ENCODE assay signal across 11 cellular contexts in the genomic region with DNA sequence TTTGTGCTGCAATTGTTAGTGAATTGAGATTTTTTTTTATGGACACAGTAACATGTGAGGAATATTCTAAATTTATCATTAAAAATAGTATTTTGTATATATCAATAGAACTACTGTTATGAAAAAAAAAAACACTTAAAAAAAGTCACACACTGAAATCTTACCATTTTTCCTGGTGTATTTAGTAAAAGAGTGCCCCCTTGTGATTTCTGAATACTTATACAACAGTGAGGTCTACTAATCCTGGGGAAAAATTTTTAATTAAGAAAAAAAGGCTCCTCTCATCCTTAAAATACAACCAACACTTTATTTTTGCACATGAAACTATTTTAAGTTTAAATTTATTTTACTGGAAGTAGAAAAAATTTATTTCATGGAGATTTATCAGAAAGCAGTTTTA. TPM values are rescaled to one million over a fixed set of nuclear protein-coding genes. Genes with fewer than 3 reads are reported as not detected.
DNase-seq lines count a peak whose midpoint lies in the region; ATAC-seq, FAIRE-seq and TF ChIP-seq lines count a peak whose summit lies in the region.
"Had no signal": no experiment of that assay in that cellular context is flagged by ENCODE, and none has a peak within 500 bp of the region (broad histone marks: within the 10 kb centered on the region; RNA-seq: fewer than 3 reads in every experiment).

No MANE protein-coding gene starts in this region.

- H3K4me2 ChIP-seq in parathyroid adenoma (ENCODE audit: low read length), result no peak overlapping the region

- no peaks in the 10 kb centered on the region for H3K79me2 ChIP-seq in parathyroid adenoma

- no peak overlapping the region for H3K9ac ChIP-seq in parathyroid adenoma

- no peaks in the 10 kb centered on the region for H3K9me3 ChIP-seq in parathyroid adenoma (ENCODE audit: control insufficient read depth, low read length)
- no peaks in the 10 kb centered on the region for H3K9me3 ChIP-seq in CD8-positive, alpha-beta T cell (ENCODE audit: low read length)

- no peaks in the 10 kb centered on the region for H3K4me1 Mint-ChIP-seq in CD8-positive, alpha-beta T cell (ENCODE audit: low read depth)
- no peaks in the 10 kb centered on the region for H3K4me1 Mint-ChIP-seq in activated CD4-positive, alpha-beta memory T cell treated with anti-CD3 and anti-CD28 coated beads for 36 hours (ENCODE audit: low read depth)

- no peak overlapping the region for H3K27ac Mint-ChIP-seq in CD8-positive, alpha-beta T cell
- H3K27ac Mint-ChIP-seq in activated CD4-positive, alpha-beta memory T cell treated with anti-CD3 and anti-CD28 coated beads for 36 hours, result no peak overlapping the region

- DNase-seq in NCI-H510A treated with DMSO at 0.1 percent for 48 hours (lab: John Stamatoyannopoulos, UW) (peak; percentile 1), NCI-H510A (lab: John Stamatoyannopoulos, UW) (no peak), NCI-H526 treated with DMSO at 0.1 percent for 48 hours (lab: John Stamatoyannopoulos, UW) (peak; percentile 13)
- DNase-seq in stimulated activated CD4-positive, alpha-beta T cell treated with anti-CD3 and anti-CD28 coated beads, Interleukin-15, amount 100 ng/mL, for 24 hours, result no peak
- DNase-seq in CD8-positive, alpha-beta T cell, result no peak
- no peak for DNase-seq in activated CD4-positive, alpha-beta memory T cell treated with anti-CD3 and anti-CD28 coated beads for 36 hours
- DNase-seq: foreskin melanocyte, spleen had no signal

- no peak overlapping the region for H2AFZ ChIP-seq in parathyroid adenoma

- H3K36me3 ChIP-seq in parathyroid adenoma (ENCODE audit: control insufficient read depth, insufficient read depth, low read length), result no peaks in the 10 kb centered on the region
- no peaks in the 10 kb centered on the region for H3K36me3 ChIP-seq in CD8-positive, alpha-beta T cell (ENCODE audit: insufficient read depth, low read length)
- H3K36me3 ChIP-seq: spleen had no signal

- H3K27ac ChIP-seq in parathyroid adenoma, result no peak overlapping the region
- H3K27ac ChIP-seq in CD8-positive, alpha-beta T cell (ENCODE audit: low read depth, low read length), result no peak overlapping the region
- H3K27ac ChIP-seq: spleen had no signal

- no peaks in the 10 kb centered on the region for H3K36me3 Mint-ChIP-seq in CD8-positive, alpha-beta T cell
- no peaks in the 10 kb centered on the region for H3K36me3 Mint-ChIP-seq in activated CD4-positive, alpha-beta memory T cell treated with anti-CD3 and anti-CD28 coated beads for 36 hours

- H3K9me3 Mint-ChIP-seq in CD8-positive, alpha-beta T cell, result peaks cover 15% of the 10 kb centered on the region
- H3K9me3 Mint-ChIP-seq in activated CD4-positive, alpha-beta memory T cell treated with anti-CD3 and anti-CD28 coated beads for 36 hours, result peaks cover 27% of the 10 kb centered on the region

- POLR2A ChIA-PET in CD8-positive, alpha-beta T cell (lab: Charles Lee), result no interaction called here
- POLR2A ChIA-PET in activated CD4-positive, alpha-beta memory T cell treated with anti-CD3 and anti-CD28 coated beads for 36 hours (lab: Charles Lee), result no interaction called here

- peak; percentile 36 for TF ChIP-seq CTCF in parathyroid adenoma (IDR thresholded peaks at IDR 0.05)
- no peak for TF ChIP-seq CTCF in CD8-positive, alpha-beta T cell (IDR thresholded peaks at IDR 0.05)

- ATAC-seq in CD8-positive, alpha-beta T cell, result no peak

- intact Hi-C loops in CD8-positive, alpha-beta T cell (cut with DNase I, micrococcal nuclease), result no loop called here
- intact Hi-C loops in activated CD4-positive, alpha-beta memory T cell treated with anti-CD3 and anti-CD28 coated beads for 36 hours (cut with micrococcal nuclease), result no loop called here

- peak; percentile 86 for FAIRE-seq in endometrium (lab: Jason Lieb, UNC)
- FAIRE-seq: urothelium cell line had no signal

- H3K27me3 Mint-ChIP-seq in CD8-positive, alpha-beta T cell (ENCODE audit: low read depth), result no peaks in the 10 kb centered on the region
- H3K27me3 Mint-ChIP-seq in activated CD4-positive, alpha-beta memory T cell treated with anti-CD3 and anti-CD28 coated beads for 36 hours, result no peaks in the 10 kb centered on the region

- no peaks in the 10 kb centered on the region for H3K4me1 ChIP-seq in parathyroid adenoma
- H3K4me1 ChIP-seq in CD8-positive, alpha-beta T cell (ENCODE audit: insufficient read depth, low read length), result no peaks in the 10 kb centered on the region
- H3K4me1 ChIP-seq: spleen had no signal

- CTCF ChIA-PET in CD8-positive, alpha-beta T cell (lab: Charles Lee), result no interaction called here
- CTCF ChIA-PET in activated CD4-positive, alpha-beta memory T cell treated with anti-CD3 and anti-CD28 coated beads for 36 hours (lab: Charles Lee), result no interaction called here

- no peaks in the 10 kb centered on the region for H3K27me3 ChIP-seq in parathyroid adenoma (ENCODE audit: control insufficient read depth, insufficient read depth, low read length)
- H3K27me3 ChIP-seq in CD8-positive, alpha-beta T cell (ENCODE audit: insufficient read depth, low read length), result no peaks in the 10 kb centered on the region
- H3K27me3 ChIP-seq: spleen had no signal

- H3K4me3 Mint-ChIP-seq in CD8-positive, alpha-beta T cell, result no peak overlapping the region
- H3K4me3 Mint-ChIP-seq in activated CD4-positive, alpha-beta memory T cell treated with anti-CD3 and anti-CD28 coated beads for 36 hours, result no peak overlapping the region

- no peak overlapping the region for H3K4me3 ChIP-seq in parathyroid adenoma (ENCODE audit: low read depth, low read length)
- H3K4me3 ChIP-seq in CD8-positive, alpha-beta T cell (ENCODE audit: low read depth, low read length), result no peak overlapping the region
- H3K4me3 ChIP-seq: spleen had no signal

RNA-seq across cellular contexts. Expression of a gene that starts 56.4 kb away (rescaled TPM):
- total RNA-seq in CD8-positive, alpha-beta T cell, result not detected
- total RNA-seq in activated CD4-positive, alpha-beta memory T cell treated with anti-CD3 and anti-CD28 coated beads for 36 hours, result not detected

Comparison
In these comparisons a context has a peak if more than half of its experiments do, and no peak if none do; other contexts are left out.
1. DNase-seq: peak in NCI-H510A treated with DMSO at 0.1 percent for 48 hours (single experiment) and NCI-H526 treated with DMSO at 0.1 percent for 48 hours (single experiment); none in NCI-H510A (single experiment), stimulated activated CD4-positive, alpha-beta T cell treated with anti-CD3 and anti-CD28 coated beads, Interleukin-15, amount 100 ng/mL, for 24 hours (single experiment), CD8-positive, alpha-beta T cell (0 of 7) and activated CD4-positive, alpha-beta memory T cell treated with anti-CD3 and anti-CD28 coated beads for 36 hours (single experiment).